21 cellular contexts compared by ENCODE assay signal in the genomic region with DNA sequence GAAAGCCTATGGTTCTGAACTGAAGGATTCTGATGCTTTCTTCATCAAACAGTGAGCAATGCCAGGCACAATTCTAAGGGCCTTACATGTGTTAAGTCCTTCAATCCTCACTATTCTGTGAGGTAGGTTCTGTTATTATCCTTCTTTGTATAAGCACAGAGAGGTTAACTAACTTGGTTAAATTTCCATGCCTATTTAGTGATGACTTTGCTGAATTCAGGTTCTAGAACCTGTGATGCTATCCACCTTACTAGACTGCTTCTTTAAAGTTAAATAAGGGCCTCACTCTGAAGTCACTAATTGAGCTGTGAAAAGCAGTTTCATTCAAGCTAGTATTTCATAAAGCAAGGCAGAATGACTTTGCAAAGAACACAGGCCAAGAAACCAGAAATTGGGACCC.
DNase-seq lines count a peak whose midpoint lies in the region; ATAC-seq and TF ChIP-seq lines count a peak whose summit lies in the region.
"Had no signal": no experiment of that assay in that cellular context is flagged by ENCODE, and none has a peak within 500 bp of the region (broad histone marks: within the 10 kb centered on the region; RNA-seq: fewer than 3 reads in every experiment).

No MANE protein-coding gene starts in this region.

- H3K27me3 Mint-ChIP-seq in MCF 10A (ENCODE audit: insufficient read depth, unreplicated experiment), result no peaks in the 10 kb centered on the region
- H3K27me3 Mint-ChIP-seq in nephron (ENCODE audit: low read depth), result no peaks in the 10 kb centered on the region

- H3K27ac ChIP-seq in breast epithelium, result no peak overlapping the region
- H3K27ac ChIP-seq in hepatocyte, result peak overlapping the region; percentile 81
- peak overlapping the region; percentile 38 to 82 (median 64) for H3K27ac ChIP-seq in upper lobe of left lung
- no peak overlapping the region for H3K27ac ChIP-seq in OCI-LY7 (ENCODE audit: low read depth, low read length, poor library complexity, severe bottlenecking)
- H3K27ac ChIP-seq: 22Rv1; BLaER1 treated with 17β-estradiol and CSF1 and Interleukin-3, amounts not matched to agents 10 nM and 100 nM; HL-60 had no signal

- H2AFZ ChIP-seq in hepatocyte, result no peak overlapping the region
- H2AFZ ChIP-seq in OCI-LY7 (ENCODE audit: low read length), result no peak overlapping the region

- H4K20me1 ChIP-seq in hepatocyte (ENCODE audit: insufficient read depth, poor library complexity, severe bottlenecking) (no peaks in the 10 kb centered on the region), OCI-LY7 (ENCODE audit: insufficient read depth, low read length) (no peaks in the 10 kb centered on the region)
- H4K20me1 ChIP-seq: BLaER1 treated with 17β-estradiol and CSF1 and Interleukin-3, amounts not matched to agents 10 nM and 100 nM had no signal

- TF ChIP-seq POLR2A in breast epithelium (IDR thresholded peaks at IDR 0.05), result no peak
- TF ChIP-seq POLR2A in upper lobe of left lung (IDR thresholded peaks at IDR 0.05), result no peak

- no peak overlapping the region for H3K4me3 ChIP-seq in breast epithelium
- H3K4me3 ChIP-seq in hepatocyte, result no peak overlapping the region
- no peak overlapping the region for H3K4me3 ChIP-seq in upper lobe of left lung
- H3K4me3 ChIP-seq in OCI-LY7 (ENCODE audit: low read depth, low read length, poor library complexity, severe bottlenecking), result no peak overlapping the region
- H3K4me3 ChIP-seq: BLaER1 treated with 17β-estradiol and CSF1 and Interleukin-3, amounts not matched to agents 10 nM and 100 nM had no signal

- no peak overlapping the region for H3K4me3 Mint-ChIP-seq in MCF 10A (ENCODE audit: unreplicated experiment)
- H3K4me3 Mint-ChIP-seq in nephron, result no peak overlapping the region
- H3K4me3 Mint-ChIP-seq: CD4-positive, alpha-beta memory T cell; HFFc6 had no signal

- H3K9me3 Mint-ChIP-seq in MCF 10A (ENCODE audit: unreplicated experiment) (no peaks in the 10 kb centered on the region), nephron (no peaks in the 10 kb centered on the region)
- H3K9me3 Mint-ChIP-seq: CD4-positive, alpha-beta memory T cell; HFFc6 had no signal

- ATAC-seq in upper lobe of left lung (ENCODE audit: low FRiP score in 2 of 2) (no peak), GM18868 (IDR thresholded peaks at IDR 0.05; ENCODE audit: unreplicated experiment) (no peak)

- peaks cover 11% of the 10 kb centered on the region for H3K4me1 Mint-ChIP-seq in MCF 10A (ENCODE audit: insufficient read depth, unreplicated experiment)
- H3K4me1 Mint-ChIP-seq in nephron, result peaks cover 35% of the 10 kb centered on the region
- H3K4me1 Mint-ChIP-seq: CD4-positive, alpha-beta memory T cell had no signal

- H3K27me3 ChIP-seq in breast epithelium (no peaks in the 10 kb centered on the region), hepatocyte (no peaks in the 10 kb centered on the region), upper lobe of left lung (no peaks in the 10 kb centered on the region)
- H3K27me3 ChIP-seq: BLaER1 treated with 17β-estradiol and CSF1 and Interleukin-3, amounts not matched to agents 10 nM and 100 nM had no signal

- H3K36me3 Mint-ChIP-seq in MCF 10A (ENCODE audit: insufficient read depth, unreplicated experiment) (no peaks in the 10 kb centered on the region), nephron (ENCODE audit: low read depth) (no peaks in the 10 kb centered on the region)
- H3K36me3 Mint-ChIP-seq: CD4-positive, alpha-beta memory T cell had no signal

- TF ChIP-seq CTCF in MCF 10A (IDR thresholded peaks at IDR 0.05; ENCODE audit: unreplicated experiment) (no peak), breast epithelium (IDR thresholded peaks at IDR 0.05) (no peak), hepatocyte (IDR thresholded peaks at IDR 0.05; ENCODE audit: poor library complexity) (no peak), nephron (IDR thresholded peaks at IDR 0.05; ENCODE audit: unreplicated experiment in 3 of 3) (no peak), upper lobe of left lung (IDR thresholded peaks at IDR 0.05) (no peak), OCI-LY7 (conservative IDR thresholded peaks at IDR 0.05; ENCODE audit: low read length) (no peak), GM10248 (IDR thresholded peaks at IDR 0.05; ENCODE audit: control extremely low read depth, extremely low read depth, low read depth, missing control alignments) (no peak)

- no peaks in the 10 kb centered on the region for H3K4me1 ChIP-seq in breast epithelium
- peaks cover 52% of the 10 kb centered on the region for H3K4me1 ChIP-seq in hepatocyte (ENCODE audit: insufficient read depth)
- peaks cover 0 to 21% (median 10%) of the 10 kb centered on the region in 4 donors for H3K4me1 ChIP-seq in upper lobe of left lung
- no peaks in the 10 kb centered on the region for H3K4me1 ChIP-seq in OCI-LY7 (ENCODE audit: insufficient read depth, low read length, poor library complexity, severe bottlenecking)
- H3K4me1 ChIP-seq: BLaER1 treated with 17β-estradiol and CSF1 and Interleukin-3, amounts not matched to agents 10 nM and 100 nM had no signal

- no peaks in the 10 kb centered on the region for H3K9me3 ChIP-seq in breast epithelium
- H3K9me3 ChIP-seq in hepatocyte (ENCODE audit: low read depth), result no peaks in the 10 kb centered on the region
- no peaks in the 10 kb centered on the region for H3K9me3 ChIP-seq in upper lobe of left lung
- H3K9me3 ChIP-seq in OCI-LY7 (ENCODE audit: low read length), result no peaks in the 10 kb centered on the region
- H3K9me3 ChIP-seq: BLaER1 treated with 17β-estradiol and CSF1 and Interleukin-3, amounts not matched to agents 10 nM and 100 nM had no signal

- intact Hi-C loops in MCF 10A (cut with micrococcal nuclease) (no loop called here), breast epithelium (cut with DNase I; ENCODE audit: low total_unique reads) (no loop called here), OCI-LY7 (cut with micrococcal nuclease; ENCODE audit: unreplicated experiment) (no loop called here)

- POLR2A ChIA-PET in MCF 10A (lab: Yijun Ruan, JAX), result interaction anchor here (0.6 to 1.7 kb wide), 2 partner anchors 20 to 832 kb away, joined by 3 to 14 read pairs; no protein-coding TSS in a partner anchor
- POLR2A ChIA-PET in OCI-LY7 (lab: Charles Lee), result no interaction called here
- POLR2A ChIA-PET in GM10248 (lab: Yijun Ruan, JAX), result no interaction called here

- H3K36me3 ChIP-seq in breast epithelium, result no peaks in the 10 kb centered on the region
- no peaks in the 10 kb centered on the region for H3K36me3 ChIP-seq in hepatocyte (replicated peaks; ENCODE audit: insufficient read depth, low read depth)
- no peaks in the 10 kb centered on the region for H3K36me3 ChIP-seq in upper lobe of left lung
- no peaks in the 10 kb centered on the region for H3K36me3 ChIP-seq in OCI-LY7 (ENCODE audit: insufficient read depth, low read length)
- H3K36me3 ChIP-seq: BLaER1 treated with 17β-estradiol and CSF1 and Interleukin-3, amounts not matched to agents 10 nM and 100 nM had no signal

- DNase-seq in MCF 10A (ENCODE audit: unreplicated experiment) (no peak), breast epithelium (ENCODE audit: low spot score in 2 of 2) (no peak), hepatocyte (ENCODE audit: low spot score) (no peak), upper lobe of left lung (no peak), OCI-LY7 (ENCODE audit: low spot score) (no peak), GM10248 (ENCODE audit: extremely low spot score) (no peak)
- DNase-seq: CD4-positive, alpha-beta memory T cell; DMS153; H7; HFFc6; KG1; NCI-H1092 treated with DMSO at 0.1 percent for 48 hours; NCI-H146; NCI-H2029; NCI-H2227 treated with DMSO at 0.1 percent for 48 hours; NCI-H510A had no signal

- H3K27ac Mint-ChIP-seq in MCF 10A (ENCODE audit: low read depth, unreplicated experiment) (peak overlapping the region; percentile 51), nephron (peak overlapping the region; percentile 27 to 85 (median 55))
- H3K27ac Mint-ChIP-seq: CD4-positive, alpha-beta memory T cell; HFFc6 had no signal

- BruUV-seq in MCF 10A (replicated peaks; lab: Mats Ljungman, UMichigan) (no TSS peak), OCI-LY7 (replicated peaks; lab: Mats Ljungman, UMichigan) (no TSS peak)

- no peak overlapping the region for H3K4me2 ChIP-seq in hepatocyte
- no peak overlapping the region for H3K4me2 ChIP-seq in OCI-LY7 (ENCODE audit: low read length)
- H3K4me2 ChIP-seq: BLaER1 treated with 17β-estradiol and CSF1 and Interleukin-3, amounts not matched to agents 10 nM and 100 nM had no signal

- no peak for TF ChIP-seq EP300 in upper lobe of left lung (IDR thresholded peaks at IDR 0.05)

- no peaks in the 10 kb centered on the region for H3K79me2 ChIP-seq in hepatocyte
- no peaks in the 10 kb centered on the region for H3K79me2 ChIP-seq in OCI-LY7 (ENCODE audit: insufficient read depth, low read depth, low read length)

- CTCF ChIA-PET in MCF 10A (lab: Yijun Ruan, JAX), result interaction anchor here (0.8 to 5.2 kb wide), 6 partner anchors 9 to 26 kb away, joined by 3 to 30 read pairs (median 4); no protein-coding TSS in a partner anchor
- CTCF ChIA-PET in OCI-LY7 (lab: Charles Lee; ENCODE audit: unreplicated experiment), result no interaction called here
- CTCF ChIA-PET in GM10248 (lab: Yijun Ruan, JAX), result interaction anchor here (1.5 to 2.4 kb wide), 3 partner anchors 12 to 265 kb away, joined by 4 to 8 read pairs (median 7); no protein-coding TSS in a partner anchor

- H3K9me2 ChIP-seq in hepatocyte (replicated peaks; ENCODE audit: insufficient read depth) (no peaks in the 10 kb centered on the region), OCI-LY7 (ENCODE audit: insufficient read depth, low read length) (no peaks in the 10 kb centered on the region)

Comparison
In these comparisons a context has a peak if more than half of its experiments do, and no peak if none do; other contexts are left out.
1. H3K27ac ChIP-seq: peak in hepatocyte (single experiment) and upper lobe of left lung (4 of 4); none in breast epithelium (0 of 2) and OCI-LY7 (single experiment).